Comparison of ENCODE assay signal across 8 cellular contexts in the genomic region with DNA sequence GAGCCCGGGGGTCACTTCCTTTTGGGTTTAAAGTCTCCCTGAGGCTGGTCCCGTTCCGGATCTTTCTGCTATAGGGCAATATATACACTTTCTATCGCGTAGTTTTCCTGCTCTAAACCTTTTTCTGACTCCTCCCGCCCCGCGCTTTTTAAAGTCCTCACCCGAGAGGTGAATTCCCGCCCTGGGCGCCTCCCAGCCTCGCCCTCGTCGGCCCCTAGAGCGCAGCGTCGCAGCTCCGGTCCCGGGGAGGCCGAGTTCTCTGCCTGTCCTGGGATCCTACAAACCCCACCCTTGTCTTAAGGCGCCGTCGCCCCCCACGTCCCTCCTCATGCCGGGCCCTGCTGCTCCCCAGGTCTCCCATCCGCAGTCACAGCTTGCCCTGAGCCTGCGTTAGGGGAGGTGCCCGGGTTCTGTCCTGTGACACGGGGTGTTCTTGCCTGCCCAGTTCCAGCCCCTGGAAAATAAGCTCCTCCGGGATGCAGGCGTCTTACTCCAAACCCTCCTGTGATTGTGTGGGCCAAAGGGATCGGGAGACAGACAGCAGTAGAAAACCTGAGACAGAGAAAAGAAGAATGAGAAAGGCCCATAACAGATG. TPM values are rescaled to one million over a fixed set of nuclear protein-coding genes. Genes with fewer than 3 reads are reported as not detected.
DNase-seq lines count a peak whose midpoint lies in the region; ATAC-seq and TF ChIP-seq lines count a peak whose summit lies in the region.

No MANE protein-coding gene starts in this region.

- H3K9me3 ChIP-seq in SU-DHL-6 (ENCODE audit: insufficient read depth, low read length) (no peaks in the 10 kb centered on the region), mononuclear cell (ENCODE audit: low read depth, low read length) (no peaks in the 10 kb centered on the region), subcutaneous abdominal adipose tissue (ENCODE audit: control insufficient read depth in 5 of 5, low read length in 5 of 5) (no peaks in the 10 kb centered on the region)

- H3F3A ChIP-seq in SU-DHL-6 (ENCODE audit: insufficient read depth) = no peaks in the 10 kb centered on the region

- no peaks in the 10 kb centered on the region for H4K20me1 ChIP-seq in SU-DHL-6 (ENCODE audit: low read depth, low read length)

- peak overlapping the region; percentile 68 for H3K4me2 ChIP-seq in SU-DHL-6 (ENCODE audit: low read depth, low read length, poor library complexity, severe bottlenecking)

- no peaks in the 10 kb centered on the region for H3K9me2 ChIP-seq in SU-DHL-6 (replicated peaks; ENCODE audit: insufficient read depth, low read length)

- H3K27me3 ChIP-seq in SU-DHL-6 (ENCODE audit: low read length) (no peaks in the 10 kb centered on the region), mononuclear cell (ENCODE audit: insufficient read depth, low read length) (no peaks in the 10 kb centered on the region), subcutaneous abdominal adipose tissue (ENCODE audit: control insufficient read depth in 5 of 5, insufficient read depth in 4 of 5, low read length in 5 of 5) (no peaks in the 10 kb centered on the region)

- H3K79me2 ChIP-seq in SU-DHL-6 (ENCODE audit: insufficient read depth, low read length) = peaks cover 47% of the 10 kb centered on the region

- H3K36me3 ChIP-seq in SU-DHL-6 (ENCODE audit: low read length) (no peaks in the 10 kb centered on the region), subcutaneous abdominal adipose tissue (ENCODE audit: control insufficient read depth in 5 of 5, insufficient read depth in 5 of 5, low read length in 5 of 5) (no peaks in the 10 kb centered on the region)

- no peak for TF ChIP-seq CTCF in SU-DHL-6 (IDR thresholded peaks at IDR 0.05; ENCODE audit: insufficient read depth, low read length, poor library complexity, severe bottlenecking)

- H3K9ac ChIP-seq in SU-DHL-6 (ENCODE audit: low read length) = peak overlapping the region; percentile 98
- peak overlapping the region in 4 of 5 donors; percentile 53 to 76 (median 70) for H3K9ac ChIP-seq in subcutaneous abdominal adipose tissue (ENCODE audit: low read length in 5 of 5)

- H3K27ac ChIP-seq in SU-DHL-6 (ENCODE audit: low read depth, low read length) (peak overlapping the region; percentile 55), subcutaneous abdominal adipose tissue (ENCODE audit: low read depth, low read length) (peak overlapping the region; percentile 10)

- peak; percentile 54 for ATAC-seq in HG03066 (IDR thresholded peaks at IDR 0.05; ENCODE audit: low read depth, unreplicated experiment)

- peak overlapping the region; percentile 95 for H2AFZ ChIP-seq in SU-DHL-6 (ENCODE audit: low read depth, low read length, severe bottlenecking)

- DNase-seq in stimulated activated CD8-positive, alpha-beta memory T cell treated with anti-CD3 and anti-CD28 coated beads, Interleukin-12 subunit alpha, Interleukin-12 subunit beta, amount 100 ng/mL, for 1 hour (ENCODE audit: low read depth) = peak; percentile 10
- no peak for DNase-seq in stimulated activated CD8-positive, alpha-beta memory T cell treated with anti-CD3 and anti-CD28 coated beads, Interleukin-4, amount 100 ng/mL, for 48 hours
- DNase-seq in dermis blood vessel endothelial cell (peak; percentile 29), NCI-H446 treated with DMSO at 0.1 percent for 48 hours (lab: John Stamatoyannopoulos, UW) (no peak)

- H3K4me3 ChIP-seq in SU-DHL-6 (ENCODE audit: insufficient read depth, low read length, poor library complexity, severe bottlenecking) (peak overlapping the region; percentile 91), mononuclear cell (ENCODE audit: low read length) (peak overlapping the region; percentile 81), subcutaneous abdominal adipose tissue (ENCODE audit: low read depth in 1 of 5, low read length in 5 of 5) (peak overlapping the region; percentile 78 to 91 (median 84))

- H3K4me1 ChIP-seq in mononuclear cell (ENCODE audit: insufficient read depth, low read length) (peaks cover 17% of the 10 kb centered on the region), subcutaneous abdominal adipose tissue (ENCODE audit: control insufficient read depth in 5 of 5, insufficient read depth in 5 of 5, low read length in 5 of 5) (peaks cover 0 to 14% (median 10%) of the 10 kb centered on the region in 5 donors)

RNA-seq across cellular contexts. Expression of gene ZNF525, which starts 0.5 kb away (rescaled TPM):
- total RNA-seq in dermis blood vessel endothelial cell (9.9 and 11.9 TPM in 2 replicates), mononuclear cell (18.6 TPM)

RNA-seq across cellular contexts. Expression of gene ZNF765, which starts 29.0 kb away (rescaled TPM):
- total RNA-seq in dermis blood vessel endothelial cell (14.6 and 19.9 TPM in 2 replicates), mononuclear cell (16.7 TPM)

RNA-seq across cellular contexts. Expression of gene ZNF845, which starts 32.4 kb away (rescaled TPM):
- total RNA-seq in dermis blood vessel endothelial cell (12.5 and 12.6 TPM in 2 replicates), mononuclear cell (19.3 TPM)

Comparison
In these comparisons a context has a peak if more than half of its experiments do, and no peak if none do; other contexts are left out.
1. DNase-seq: peak in stimulated activated CD8-positive, alpha-beta memory T cell treated with anti-CD3 and anti-CD28 coated beads, Interleukin-12 subunit alpha, Interleukin-12 subunit beta, amount 100 ng/mL, for 1 hour (single experiment) and dermis blood vessel endothelial cell (single experiment); none in stimulated activated CD8-positive, alpha-beta memory T cell treated with anti-CD3 and anti-CD28 coated beads, Interleukin-4, amount 100 ng/mL, for 48 hours (single experiment) and NCI-H446 treated with DMSO at 0.1 percent for 48 hours (single experiment).
2. Peak in every context shown above with its lines, with median percentiles within 50 percentile points of each other: H3K4me3 ChIP-seq.